ENCODE assay signal across 24 cellular contexts in genomic region chr22:25770333-25770732, GRCh38. TPM values are rescaled to one million over a fixed set of nuclear protein-coding genes. Genes with fewer than 3 reads are reported as not detected.
"Had no signal": no experiment of that assay in that cellular context is flagged by ENCODE, and none has a peak within 500 bp of the region (broad histone marks: within the 10 kb centered on the region; RNA-seq: fewer than 3 reads in every experiment).

No MANE protein-coding gene starts in this region.

- DNase-seq: effector CD8-positive, alpha-beta T cell; endodermal cell; foreskin fibroblast; gastrocnemius medialis; head of caudate nucleus; left ventricle myocardium superior; lower lobe of right lung; natural killer cell; occipital lobe; ovary; retina; right lobe of liver; small intestine; stimulated activated CD4-positive, alpha-beta T cell treated with anti-CD3 and anti-CD28 coated beads, Interleukin-15, amount 100 ng/mL, for 24 hours; stimulated activated CD4-positive, alpha-beta T cell treated with anti-CD3 and anti-CD28 coated beads, Interleukin-2, amount 100 ng/mL, for 48 hours; stimulated activated naive B cell treated with anti-CD40 and anti-IgM and Interleukin-4, amounts not matched to agents 10 μg/mL and 1 μg/mL and 100 μg/mL, for 72 hours; stomach; thyroid gland; trophoblast cell had no signal

- H3K36me3 Mint-ChIP-seq: natural killer cell had no signal

- H3K9me3 ChIP-seq: gastrocnemius medialis, right lobe of liver, thyroid gland had no signal

- H3K4me3 ChIP-seq: gastrocnemius medialis, lower lobe of right lung, ovary, right lobe of liver, stomach, thyroid gland had no signal

- H3K27me3 ChIP-seq: gastrocnemius medialis, ovary, right lobe of liver, thyroid gland had no signal

- H3K4me3 Mint-ChIP-seq: dendritic cell treated with granulocyte-macrophage colony-stimulating factor and Interleukin-4, amounts not matched to agents 40 ng/mL and 50 ng/mL, for 4 days; endodermal cell; natural killer cell; stimulated activated naive B cell treated with anti-CD40 and anti-IgM and Interleukin-4, amounts not matched to agents 10 μg/mL and 1 μg/mL and 100 μg/mL, for 72 hours had no signal

- H3K27ac ChIP-seq: epithelial cell of prostate, lower lobe of right lung, ovary, right lobe of liver, stomach, thyroid gland had no signal

- H3K36me3 ChIP-seq: lower lobe of right lung, ovary, right lobe of liver, stomach, thyroid gland had no signal

- H3K4me1 ChIP-seq: lower lobe of right lung, right lobe of liver, stomach, thyroid gland had no signal

- H3K27ac Mint-ChIP-seq: dendritic cell treated with granulocyte-macrophage colony-stimulating factor and Interleukin-4, amounts not matched to agents 40 ng/mL and 50 ng/mL, for 4 days; endodermal cell; natural killer cell; stimulated activated naive B cell treated with anti-CD40 and anti-IgM and Interleukin-4, amounts not matched to agents 10 μg/mL and 1 μg/mL and 100 μg/mL, for 72 hours had no signal

- ATAC-seq: esophagus mucosa; gastrocnemius medialis; left ventricle myocardium superior; lower lobe of right lung; natural killer cell; right lobe of liver; stimulated activated naive B cell treated with anti-CD40 and anti-IgM and Interleukin-4, amounts not matched to agents 10 μg/mL and 1 μg/mL and 100 μg/mL, for 72 hours had no signal

RNA-seq across cellular contexts. Expression of gene MYO18B, which starts 28.3 kb away (rescaled TPM):
- total RNA-seq: lower lobe of right lung, pulmonary artery endothelial cell had no signal
- polyA plus RNA-seq: keratinocyte had no signal
